In the genomic region with DNA sequence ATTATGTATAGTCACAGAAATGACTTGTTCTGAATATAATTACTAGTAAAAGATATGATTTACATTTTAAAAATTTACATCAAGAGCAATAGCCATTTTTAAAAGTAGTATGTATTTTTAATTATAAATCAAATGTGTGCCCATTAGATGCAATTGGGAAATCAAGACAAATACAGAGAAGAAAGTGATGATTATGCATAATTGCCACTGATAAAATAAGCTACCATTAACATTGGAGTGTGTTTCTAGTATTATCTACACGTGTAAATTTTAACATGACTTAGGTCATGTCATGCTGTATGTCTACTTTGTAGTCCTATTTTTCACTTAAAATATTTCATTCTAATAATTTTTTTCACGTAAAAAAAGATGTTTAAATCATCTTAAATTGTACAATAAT, we compare ENCODE assay signal across 38 cellular contexts. TPM values are rescaled to one million over a fixed set of nuclear protein-coding genes. Genes with fewer than 3 reads are reported as not detected.
"Had no signal": no experiment of that assay in that cellular context is flagged by ENCODE, and none has a peak within 500 bp of the region (broad histone marks: within the 10 kb centered on the region; RNA-seq: fewer than 3 reads in every experiment).

No MANE protein-coding gene starts in this region.

- H3K27me3 ChIP-seq: adrenal gland, ascending aorta, body of pancreas, brain microvascular endothelial cell, breast epithelium, cardiac muscle cell had no signal

- H3K4me1 ChIP-seq: adrenal gland, ascending aorta, body of pancreas, breast epithelium had no signal

- H3K27ac ChIP-seq: adrenal gland, ascending aorta, body of pancreas, brain microvascular endothelial cell, breast epithelium, cardiac muscle cell had no signal

- H3K9me3 ChIP-seq: adrenal gland, ascending aorta, body of pancreas, breast epithelium had no signal

- H3K4me3 ChIP-seq: adrenal gland, ascending aorta, body of pancreas, breast epithelium, cardiac muscle cell had no signal

- H3K36me3 ChIP-seq: adrenal gland, ascending aorta, brain microvascular endothelial cell, breast epithelium, cardiac muscle cell had no signal

- DNase-seq: activated effector memory CD4-positive, alpha-beta T cell treated with anti-CD3 and anti-CD28 coated beads, Interleukin-2, amount 50 U/mL, for 16 hours; activated effector memory CD4-positive, alpha-beta T cell treated with Interleukin-2 at 50 U/mL for 16 hours; activated gamma-delta T cell; activated gamma-delta T cell treated with Interleukin-2 at 50 U/mL for 16 hours; activated naive CD4-positive, alpha-beta T cell; activated naive CD4-positive, alpha-beta T cell treated with anti-CD3 and anti-CD28 coated beads for 36 hours; activated naive CD4-positive, alpha-beta T cell treated with anti-CD3 and anti-CD28 coated beads, Interleukin-2, amount 10 ng/mL, durations not matched to agents 7 days and 5 days; activated naive CD4-positive, alpha-beta T cell treated with anti-CD3 and anti-CD28 coated beads, Interleukin-2, amount 50 U/mL, for 16 hours; activated naive CD4-positive, alpha-beta T cell treated with Interleukin-2 at 50 U/mL for 16 hours; activated naive CD8-positive, alpha-beta T cell treated with anti-CD3 and anti-CD28 coated beads for 36 hours; activated naive CD8-positive, alpha-beta T cell treated with anti-CD3 and anti-CD28 coated beads, Interleukin-2, amount 10 ng/mL, durations not matched to agents 7 days and 5 days; activated naive CD8-positive, alpha-beta T cell treated with anti-CD3 and anti-CD28 coated beads, Interleukin-2, amount 50 U/mL, for 24 hours; activated T-cell treated with anti-CD3 and anti-CD28 coated beads, Interleukin-2, amount 50 U/mL, for 1 hour; activated T-cell treated with anti-CD3 and anti-CD28 coated beads, Interleukin-2, amount 50 U/mL, for 24 hours; activated T-cell treated with anti-CD3 and anti-CD28 coated beads, Interleukin-2, amount 50 U/mL, for 4 hours; activated T-cell treated with anti-CD3 and anti-CD28 coated beads, Interleukin-2, amount 50 U/mL, for 48 hours; activated T-cell treated with anti-CD3 and anti-CD28 coated beads, Interleukin-2, amount 50 U/mL, for 72 hours; adrenal gland; amniotic stem cell; amygdala; anterior cingulate cortex; aorta; body of pancreas; brain microvascular endothelial cell; caudate nucleus; central memory CD4-positive, alpha-beta T cell; cerebellar nuclear complex had no signal

- FAIRE-seq: astrocyte, bronchial epithelial cell had no signal

- ATAC-seq: activated naive CD4-positive, alpha-beta T cell treated with anti-CD3 and anti-CD28 coated beads, Interleukin-2, amount 50 U/mL, for 72 hours; activated naive CD8-positive, alpha-beta T cell treated with anti-CD3 and anti-CD28 coated beads, Interleukin-2, amount 50 U/mL, for 24 hours; activated T-cell treated with anti-CD3 and anti-CD28 coated beads, Interleukin-2, amount 50 U/mL, for 4 hours; activated T-cell treated with anti-CD3 and anti-CD28 coated beads, Interleukin-2, amount 50 U/mL, for 72 hours; activated T-helper 17 cell treated with anti-CD3 and anti-CD28 coated beads, Interleukin-2, amount 50 U/mL, for 72 hours; body of pancreas had no signal

RNA-seq across cellular contexts. Expression of a gene that starts 22.8 kb away (rescaled TPM):
- total RNA-seq: activated naive CD4-positive, alpha-beta T cell treated with anti-CD3 and anti-CD28 coated beads for 36 hours; activated naive CD4-positive, alpha-beta T cell treated with anti-CD3 and anti-CD28 coated beads, Interleukin-2, amount 50 U/mL, for 72 hours; activated naive CD8-positive, alpha-beta T cell treated with anti-CD3 and anti-CD28 coated beads, Interleukin-2, amount 10 ng/mL, durations not matched to agents 7 days and 5 days; activated T-cell treated with anti-CD3 and anti-CD28 coated beads, Interleukin-2, amount 50 U/mL, for 4 hours; activated T-cell treated with anti-CD3 and anti-CD28 coated beads, Interleukin-2, amount 50 U/mL, for 72 hours; activated T-helper 1 cell treated with anti-CD3 and anti-CD28 coated beads, Interleukin-12 subunit alpha, Interleukin-12 subunit beta, Interleukin-2, Interleukin-4 antibody, amounts not matched to agents 30 ng/mL and 10 ng/mL and 1 ng/mL, durations not matched to agents 14 hours and 24 hours and 36 hours; activated T-helper 17 cell treated with anti-CD3 and anti-CD28 coated beads, Interleukin-2, amount 50 U/mL, for 72 hours; activated T-helper 2 cell treated with anti-CD3 and anti-CD28 coated beads, Interferon-gamma antibody, Interleukin-2, Interleukin-4, amounts not matched to agents 10 μg/mL and 5 μg/mL and 100 μg/mL, durations not matched to agents 14 hours and 24 hours and 36 hours; ascending aorta; breast epithelium; bronchial epithelial cell; cardiac septum; chondrocyte had no signal
